In genomic region chr2:119367472-119368099, GRCh38 we compare ENCODE assay signal across 8 cellular contexts. TPM values are rescaled to one million over a fixed set of nuclear protein-coding genes. Genes with fewer than 3 reads are reported as not detected.
A peak's percentile ranks its signal among the peaks of the same experiment; 100 is the strongest.
DNase-seq lines count a peak whose midpoint lies in the region; ATAC-seq and TF ChIP-seq lines count a peak whose summit lies in the region.

No MANE protein-coding gene starts in this region.

- peak overlapping the region; percentile 84 for H3K27ac ChIP-seq in 22Rv1
- H3K27ac ChIP-seq in Peyer's patch = peak overlapping the region; percentile 88 to 90 (median 90)

- H3K4me1 ChIP-seq in Peyer's patch = peaks cover 3 to 29% (median 5%) of the 10 kb centered on the region in 4 donors

- H3K36me3 Mint-ChIP-seq in activated naive CD8-positive, alpha-beta T cell = peaks cover 29% of the 10 kb centered on the region

- peak in 1 of 2 donors; percentile 10 for TF ChIP-seq POLR2A in Peyer's patch (IDR thresholded peaks at IDR 0.05)

- no peaks in the 10 kb centered on the region for H3K9me3 ChIP-seq in Peyer's patch

- no peaks in the 10 kb centered on the region for H3K27me3 Mint-ChIP-seq in activated naive CD8-positive, alpha-beta T cell

- no peaks in the 10 kb centered on the region for H3K27me3 ChIP-seq in Peyer's patch

- ATAC-seq in GM18502 (IDR thresholded peaks at IDR 0.05; ENCODE audit: poor library complexity, unreplicated experiment) (peak; percentile 39), HG03039 (IDR thresholded peaks at IDR 0.05; ENCODE audit: unreplicated experiment) (peak; percentile 25)

- DNase-seq in Peyer's patch (peak; percentile 46 to 86 (median 83)), cardiac septum (ENCODE audit: low spot score) (peak; percentile 84), posterior cingulate gyrus (peak; percentile 50 to 94 (median 70)), NCI-H2081 treated with DMSO at 0.1 percent for 48 hours (lab: John Stamatoyannopoulos, UW) (no peak)

- H3K4me1 Mint-ChIP-seq in activated naive CD8-positive, alpha-beta T cell (ENCODE audit: low read depth) = peaks cover 49% of the 10 kb centered on the region

- H3K4me3 ChIP-seq in Peyer's patch = peak overlapping the region; percentile 69 to 77 (median 71)

- no peaks in the 10 kb centered on the region for H3K9me3 Mint-ChIP-seq in activated naive CD8-positive, alpha-beta T cell (ENCODE audit: low read depth)

- H3K36me3 ChIP-seq in Peyer's patch = peaks cover 0 to 36% (median 0%) of the 10 kb centered on the region in 3 donors

- H3K27ac Mint-ChIP-seq in activated naive CD8-positive, alpha-beta T cell = peak overlapping the region; percentile 98

- no peak for TF ChIP-seq CTCF in 22Rv1 (IDR thresholded peaks at IDR 0.05)
- TF ChIP-seq CTCF in Peyer's patch (IDR thresholded peaks at IDR 0.05) = no peak

- peak overlapping the region; percentile 99 for H3K4me3 Mint-ChIP-seq in activated naive CD8-positive, alpha-beta T cell

- intact Hi-C loops in cardiac septum (cut with DNase I) = loop anchor here (5.0 kb wide), 1 partner anchor 55 kb away; no protein-coding TSS in a partner anchor
- intact Hi-C loops in posterior cingulate gyrus (cut with DNase I) = no loop called here

RNA-seq across cellular contexts. Expression of gene DBI, which starts 0.8 kb away (rescaled TPM):
- total RNA-seq in Peyer's patch (100 to 1,000 TPM; 121 to 237 (median 194) TPM), cardiac septum (251 TPM)

RNA-seq across cellular contexts. Expression of gene C2orf76, which starts 1.0 kb away (rescaled TPM):
- total RNA-seq in Peyer's patch (1 to 10 TPM in 2 of 4 donors, not detected in 2; 1.6 to 2.9 TPM), cardiac septum (11.7 TPM)
